ENCODE assay signal across 1 cellular context in the genomic region with DNA sequence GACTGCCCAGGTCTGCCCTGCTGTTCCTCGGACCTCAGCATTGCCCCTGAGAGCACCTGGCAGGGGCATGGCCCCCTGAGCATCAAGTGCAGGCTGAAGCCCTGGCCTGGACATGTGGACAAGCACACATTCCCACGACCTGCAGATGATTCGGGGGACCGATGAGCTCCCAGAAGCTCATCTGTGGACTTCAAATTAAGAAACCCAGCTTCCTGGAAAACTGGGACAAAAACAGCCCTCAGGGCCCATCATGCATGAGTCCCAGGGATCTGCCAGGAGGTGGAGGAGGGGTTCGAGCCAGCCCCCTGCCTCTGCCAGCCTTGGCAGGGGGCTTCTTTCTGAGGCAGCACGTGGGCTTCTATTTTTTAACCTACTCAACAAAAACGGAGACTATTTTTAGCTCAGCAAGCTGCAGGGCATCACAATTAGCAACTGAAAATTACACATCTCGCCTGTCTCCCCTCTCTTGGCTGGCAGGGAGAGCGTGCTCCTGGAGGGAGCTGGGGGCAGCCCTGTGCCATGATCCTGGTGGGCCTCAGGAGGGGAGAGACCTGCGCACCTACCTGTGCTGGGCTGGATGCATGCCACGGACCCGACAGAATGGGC.
TF ChIP-seq lines count a peak whose summit lies in the region.

No MANE protein-coding gene starts in this region.

TF ChIP-seq in HepG2, 621 proteins besides CTCF, POLR2A, EP300 and RAD21 (continued from another document):
- TF ChIP-seq, protein P1, sequence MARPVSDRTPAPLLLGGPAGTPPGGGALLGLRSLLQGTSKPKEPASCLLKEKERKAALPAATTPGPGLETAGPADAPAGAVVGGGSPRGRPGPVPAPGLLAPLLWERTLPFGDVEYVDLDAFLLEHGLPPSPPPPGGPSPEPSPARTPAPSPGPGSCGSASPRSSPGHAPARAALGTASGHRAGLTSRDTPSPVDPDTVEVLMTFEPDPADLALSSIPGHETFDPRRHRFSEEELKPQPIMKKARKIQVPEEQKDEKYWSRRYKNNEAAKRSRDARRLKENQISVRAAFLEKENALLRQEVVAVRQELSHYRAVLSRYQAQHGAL (CRISPR knock-in tag; IDR thresholded peaks at IDR 0.05; ENCODE audit: not compliant biosample characterization) = no peak
- TF ChIP-seq, protein P2, sequence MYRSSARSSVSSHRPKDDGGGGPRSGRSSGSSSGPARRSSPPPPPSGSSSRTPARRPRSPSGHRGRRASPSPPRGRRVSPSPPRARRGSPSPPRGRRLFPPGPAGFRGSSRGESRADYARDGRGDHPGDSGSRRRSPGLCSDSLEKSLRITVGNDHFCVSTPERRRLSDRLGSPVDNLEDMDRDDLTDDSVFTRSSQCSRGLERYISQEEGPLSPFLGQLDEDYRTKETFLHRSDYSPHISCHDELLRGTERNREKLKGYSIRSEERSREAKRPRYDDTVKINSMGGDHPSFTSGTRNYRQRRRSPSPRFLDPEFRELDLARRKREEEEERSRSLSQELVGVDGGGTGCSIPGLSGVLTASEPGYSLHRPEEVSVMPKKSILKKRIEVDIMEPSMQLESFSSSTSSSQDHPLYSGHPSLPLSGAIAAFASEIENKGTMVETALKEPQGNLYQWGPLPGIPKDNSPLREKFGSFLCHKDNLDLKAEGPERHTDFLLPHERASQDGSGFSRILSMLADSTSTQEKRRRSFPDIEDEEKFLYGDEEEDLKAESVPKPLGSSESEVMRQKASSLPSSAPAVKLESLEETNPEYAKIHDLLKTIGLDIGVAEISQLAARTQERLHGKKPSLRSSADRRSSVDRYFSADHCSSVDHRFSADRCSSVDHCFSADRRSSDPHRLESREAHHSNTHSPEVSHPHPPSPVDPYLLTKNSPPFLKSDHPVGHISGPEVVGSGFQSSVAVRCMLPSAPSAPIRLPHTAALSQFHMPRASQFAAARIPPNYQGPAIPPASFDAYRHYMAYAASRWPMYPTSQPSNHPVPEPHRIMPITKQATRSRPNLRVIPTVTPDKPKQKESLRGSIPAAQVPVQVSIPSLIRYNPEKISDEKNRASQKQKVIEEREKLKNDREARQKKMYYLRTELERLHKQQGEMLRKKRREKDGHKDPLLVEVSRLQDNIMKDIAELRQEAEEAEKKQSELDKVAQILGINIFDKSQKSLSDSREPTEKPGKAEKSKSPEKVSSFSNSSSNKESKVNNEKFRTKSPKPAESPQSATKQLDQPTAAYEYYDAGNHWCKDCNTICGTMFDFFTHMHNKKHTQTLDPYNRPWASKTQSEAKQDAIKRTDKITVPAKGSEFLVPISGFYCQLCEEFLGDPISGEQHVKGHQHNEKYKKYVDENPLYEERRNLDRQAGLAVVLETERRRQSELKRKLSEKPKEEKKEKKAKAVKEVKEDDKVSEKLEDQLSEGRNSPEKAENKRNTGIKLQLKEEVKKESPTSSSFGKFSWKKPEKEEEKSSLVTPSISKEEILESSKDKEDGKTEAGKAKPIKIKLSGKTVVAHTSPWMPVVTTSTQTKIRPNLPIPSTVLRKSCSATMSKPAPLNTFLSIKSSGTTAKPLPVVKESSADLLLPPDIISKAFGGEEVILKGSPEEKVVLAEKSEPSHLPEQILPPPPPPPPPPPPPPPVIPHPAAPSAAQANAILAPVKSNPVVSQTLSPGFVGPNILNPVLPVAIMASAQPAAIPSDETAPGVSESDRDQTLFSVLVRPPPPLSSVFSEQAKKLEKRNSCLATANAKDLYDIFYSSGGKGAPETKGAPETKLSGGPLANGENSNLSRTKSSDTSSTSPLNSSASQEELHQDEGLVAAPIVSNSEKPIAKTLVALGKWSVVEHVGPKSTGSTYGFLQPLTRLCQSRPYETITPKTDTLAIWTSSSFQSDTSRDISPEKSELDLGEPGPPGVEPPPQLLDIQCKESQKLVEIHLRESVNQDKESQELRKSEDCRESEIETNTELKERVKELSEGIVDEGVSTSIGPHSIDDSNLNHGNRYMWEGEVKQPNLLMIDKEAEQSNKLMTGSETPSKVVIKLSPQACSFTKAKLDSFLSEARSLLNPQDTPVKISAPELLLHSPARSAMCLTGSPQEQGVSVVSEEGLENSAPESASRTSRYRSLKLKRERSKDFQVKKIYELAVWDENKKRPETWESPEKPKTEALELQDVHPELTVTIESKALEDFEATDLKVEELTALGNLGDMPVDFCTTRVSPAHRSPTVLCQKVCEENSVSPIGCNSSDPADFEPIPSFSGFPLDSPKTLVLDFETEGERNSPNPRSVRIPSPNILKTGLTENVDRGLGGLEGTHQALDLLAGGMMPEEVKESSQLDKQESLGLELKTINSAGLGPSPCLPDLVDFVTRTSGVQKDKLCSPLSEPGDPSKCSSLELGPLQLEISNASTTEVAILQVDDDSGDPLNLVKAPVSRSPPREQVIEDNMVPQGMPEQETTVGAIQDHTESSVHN (CRISPR knock-in tag; IDR thresholded peaks at IDR 0.05) = no peak
- TF ChIP-seq KLF9 (CRISPR knock-in tag; IDR thresholded peaks at IDR 0.05; ENCODE audit: low read depth) (no peak), GFI1 (CRISPR knock-in tag; IDR thresholded peaks at IDR 0.05; ENCODE audit: borderline replicate concordance) (no peak), ZNF17 (CRISPR knock-in tag; IDR thresholded peaks at IDR 0.05) (no peak), FOXK2 (IDR thresholded peaks at IDR 0.05) (no peak), SSRP1 (CRISPR knock-in tag; IDR thresholded peaks at IDR 0.05) (no peak)
- TF ChIP-seq, protein P3, sequence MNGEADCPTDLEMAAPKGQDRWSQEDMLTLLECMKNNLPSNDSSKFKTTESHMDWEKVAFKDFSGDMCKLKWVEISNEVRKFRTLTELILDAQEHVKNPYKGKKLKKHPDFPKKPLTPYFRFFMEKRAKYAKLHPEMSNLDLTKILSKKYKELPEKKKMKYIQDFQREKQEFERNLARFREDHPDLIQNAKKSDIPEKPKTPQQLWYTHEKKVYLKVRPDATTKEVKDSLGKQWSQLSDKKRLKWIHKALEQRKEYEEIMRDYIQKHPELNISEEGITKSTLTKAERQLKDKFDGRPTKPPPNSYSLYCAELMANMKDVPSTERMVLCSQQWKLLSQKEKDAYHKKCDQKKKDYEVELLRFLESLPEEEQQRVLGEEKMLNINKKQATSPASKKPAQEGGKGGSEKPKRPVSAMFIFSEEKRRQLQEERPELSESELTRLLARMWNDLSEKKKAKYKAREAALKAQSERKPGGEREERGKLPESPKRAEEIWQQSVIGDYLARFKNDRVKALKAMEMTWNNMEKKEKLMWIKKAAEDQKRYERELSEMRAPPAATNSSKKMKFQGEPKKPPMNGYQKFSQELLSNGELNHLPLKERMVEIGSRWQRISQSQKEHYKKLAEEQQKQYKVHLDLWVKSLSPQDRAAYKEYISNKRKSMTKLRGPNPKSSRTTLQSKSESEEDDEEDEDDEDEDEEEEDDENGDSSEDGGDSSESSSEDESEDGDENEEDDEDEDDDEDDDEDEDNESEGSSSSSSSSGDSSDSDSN (CRISPR knock-in tag; IDR thresholded peaks at IDR 0.05) = no peak
- TF ChIP-seq, protein P4, sequence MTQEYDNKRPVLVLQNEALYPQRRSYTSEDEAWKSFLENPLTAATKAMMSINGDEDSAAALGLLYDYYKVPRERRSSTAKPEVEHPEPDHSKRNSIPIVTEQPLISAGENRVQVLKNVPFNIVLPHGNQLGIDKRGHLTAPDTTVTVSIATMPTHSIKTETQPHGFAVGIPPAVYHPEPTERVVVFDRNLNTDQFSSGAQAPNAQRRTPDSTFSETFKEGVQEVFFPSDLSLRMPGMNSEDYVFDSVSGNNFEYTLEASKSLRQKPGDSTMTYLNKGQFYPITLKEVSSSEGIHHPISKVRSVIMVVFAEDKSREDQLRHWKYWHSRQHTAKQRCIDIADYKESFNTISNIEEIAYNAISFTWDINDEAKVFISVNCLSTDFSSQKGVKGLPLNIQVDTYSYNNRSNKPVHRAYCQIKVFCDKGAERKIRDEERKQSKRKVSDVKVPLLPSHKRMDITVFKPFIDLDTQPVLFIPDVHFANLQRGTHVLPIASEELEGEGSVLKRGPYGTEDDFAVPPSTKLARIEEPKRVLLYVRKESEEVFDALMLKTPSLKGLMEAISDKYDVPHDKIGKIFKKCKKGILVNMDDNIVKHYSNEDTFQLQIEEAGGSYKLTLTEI (CRISPR knock-in tag; conservative IDR thresholded peaks at IDR 0.05) = no peak
TF ChIP-seq in HepG2: peak in this region for 0.
